In the genomic region with DNA sequence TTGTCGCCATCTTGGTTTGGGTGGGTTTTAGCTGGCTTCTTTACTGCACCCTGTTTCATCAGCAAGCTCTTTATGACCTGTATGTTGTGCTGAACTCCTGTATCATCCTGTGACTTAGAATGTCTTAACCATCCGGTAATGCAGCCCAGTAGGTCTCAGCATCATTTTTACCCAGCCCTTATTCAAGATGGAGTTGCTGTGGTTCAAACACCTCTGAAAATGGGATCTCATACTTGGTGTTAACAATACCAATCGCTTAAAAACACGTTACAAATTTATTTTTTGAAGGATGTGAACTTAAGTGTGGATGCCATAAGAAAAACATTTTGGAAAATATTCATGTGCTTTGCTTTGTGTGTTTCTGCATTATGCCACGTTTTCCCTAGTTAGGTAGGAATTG, we compare ENCODE assay signal across 23 cellular contexts. TPM values are rescaled to one million over a fixed set of nuclear protein-coding genes. Genes with fewer than 3 reads are reported as not detected.
DNase-seq lines count a peak whose midpoint lies in the region; ATAC-seq, FAIRE-seq and TF ChIP-seq lines count a peak whose summit lies in the region.
"Had no signal": no experiment of that assay in that cellular context is flagged by ENCODE, and none has a peak within 500 bp of the region (broad histone marks: within the 10 kb centered on the region; RNA-seq: fewer than 3 reads in every experiment).

No MANE protein-coding gene starts in this region.

- TF ChIP-seq POLR2A in K562 (conservative IDR thresholded peaks at IDR 0.05), result no peak

- peaks cover 6% of the 10 kb centered on the region; the same call in 1 of the 2 replicates for H3K4me1 ChIP-seq in GM23338 (ENCODE audit: insufficient read depth)
- H3K4me1 ChIP-seq in RWPE2 (ENCODE audit: insufficient read depth, poor library complexity, severe bottlenecking), result peaks cover 34% of the 10 kb centered on the region
- H3K4me1 ChIP-seq in K562 (replicated peaks in 1 of 2; ENCODE audit: control insufficient read depth in 2 of 2, insufficient read depth in 2 of 2, low read length in 2 of 2), result peaks cover 0 to 6% of the 10 kb centered on the region in 2 experiments; a peak in 1 of 5 replicates
- peaks cover 38% of the 10 kb centered on the region for H3K4me1 ChIP-seq in keratinocyte (ENCODE audit: control insufficient read depth, extremely low read depth, insufficient read depth, low read length)
- H3K4me1 ChIP-seq: BLaER1 treated with 17β-estradiol and CSF1 and Interleukin-3, amounts not matched to agents 10 nM and 100 nM; Caco-2 had no signal

- no peaks in the 10 kb centered on the region for H3K9me1 ChIP-seq in K562 (ENCODE audit: control insufficient read depth, insufficient read depth, low read length)
- H3K9me1 ChIP-seq in keratinocyte (ENCODE audit: control insufficient read depth, extremely low read depth, insufficient read depth, low read length), result no peaks in the 10 kb centered on the region

- H3K27me3 ChIP-seq in GM23338 (ENCODE audit: insufficient read depth) (no peaks in the 10 kb centered on the region), RWPE2 (ENCODE audit: insufficient read depth, poor library complexity, severe bottlenecking) (no peaks in the 10 kb centered on the region), K562 (ENCODE audit: control insufficient read depth in 2 of 2, insufficient read depth in 2 of 2, low read length in 2 of 2) (peaks cover 5 to 6% of the 10 kb centered on the region in 2 experiments; a peak in 3 of 5 replicates), keratinocyte (ENCODE audit: control insufficient read depth, extremely low read depth, insufficient read depth, low read length) (no peaks in the 10 kb centered on the region)
- H3K27me3 ChIP-seq: BLaER1 treated with 17β-estradiol and CSF1 and Interleukin-3, amounts not matched to agents 10 nM and 100 nM had no signal

- DNase-seq in GM23338 (ENCODE audit: low spot score) (no peak), RWPE2 (ENCODE audit: low spot score) (no peak), K562 (ENCODE audit: extremely low read depth in 1 of 4, low spot score in 3 of 4) (no peak), keratinocyte (ENCODE audit: low read depth, low spot score) (no peak), glomerular visceral epithelial cell (ENCODE audit: extremely low spot score) (no peak)
- DNase-seq: AML-193; Caco-2; Calu3; CD4-positive, alpha-beta T cell; CD8-positive, alpha-beta T cell; DMS79 treated with DMSO at 0.1 percent for 48 hours; GF-D8 had no signal

- H3K9me3 ChIP-seq in RWPE2 (ENCODE audit: severe bottlenecking) (no peaks in the 10 kb centered on the region), K562 (replicated peaks; ENCODE audit: control insufficient read depth, insufficient read depth, low read depth, low read length) (no peaks in the 10 kb centered on the region), keratinocyte (ENCODE audit: control insufficient read depth, low read depth, low read length) (no peaks in the 10 kb centered on the region)
- H3K9me3 ChIP-seq: A549; BLaER1 treated with 17β-estradiol and CSF1 and Interleukin-3, amounts not matched to agents 10 nM and 100 nM; Caco-2 had no signal

- H3K36me3 ChIP-seq in GM23338 (ENCODE audit: insufficient read depth) (no peaks in the 10 kb centered on the region), RWPE2 (ENCODE audit: low read depth) (no peaks in the 10 kb centered on the region), K562 (ENCODE audit: control insufficient read depth, insufficient read depth, low read length) (no peaks in the 10 kb centered on the region), keratinocyte (ENCODE audit: control insufficient read depth in 2 of 2, extremely low read depth in 1 of 2, insufficient read depth in 2 of 2, low read length in 2 of 2) (no peaks in the 10 kb centered on the region)
- H3K36me3 ChIP-seq: BLaER1 treated with 17β-estradiol and CSF1 and Interleukin-3, amounts not matched to agents 10 nM and 100 nM had no signal

- TF ChIP-seq RAD21 in K562 (CRISPR knock-in tag; conservative IDR thresholded peaks at IDR 0.05 in 1 of 2, IDR thresholded peaks at IDR 0.05 in 1 of 2), result no peak

- WGBS in K562 (ENCODE audit: insufficient coverage, low coverage, missing lambda C conversion rate), result 14% methylated on average over 5 of the region's 5 CpGs

- H3K27ac Mint-ChIP-seq in GM23338, result no peak overlapping the region
- H3K27ac Mint-ChIP-seq: B cell; CD4-positive, alpha-beta T cell; CD8-positive, alpha-beta T cell had no signal

- peaks cover 3% of the 10 kb centered on the region; the same call in 1 of the 3 replicates for H3K9me3 Mint-ChIP-seq in GM23338
- H3K9me3 Mint-ChIP-seq: CD4-positive, alpha-beta T cell; CD8-positive, alpha-beta T cell had no signal

- POLR2A ChIA-PET in K562 (lab: Yijun Ruan, JAX), result interaction anchor here (0.6 to 1.5 kb wide), 2 partner anchors 13 to 130 kb away, joined by 3 to 5 read pairs; no protein-coding TSS in a partner anchor

- peaks cover 18% of the 10 kb centered on the region; the same call in 1 of the 2 replicates for H3K9me2 ChIP-seq in GM23338 (ENCODE audit: insufficient read depth)

- peaks cover 11% of the 10 kb centered on the region; the same call in 2 of the 3 replicates for H3K4me1 Mint-ChIP-seq in GM23338
- H3K4me1 Mint-ChIP-seq: B cell had no signal

- ATAC-seq in GM23338 (no peak), RWPE2 (ENCODE audit: low read depth) (no peak), K562 (0 out of 3 replicates have a peak, but pooled peaks have one; percentile 24), HG02938 (IDR thresholded peaks at IDR 0.05; ENCODE audit: unreplicated experiment) (no peak), HG02970 (IDR thresholded peaks at IDR 0.05; ENCODE audit: low FRiP score, unreplicated experiment) (no peak)
- ATAC-seq: A549; CD8-positive, alpha-beta T cell had no signal

- H3K9ac ChIP-seq in K562 (ENCODE audit: insufficient read depth in 1 of 2, low read depth in 2 of 2, low read length in 2 of 2) (no peak overlapping the region), keratinocyte (ENCODE audit: control insufficient read depth, extremely low read depth, insufficient read depth, low read length) (no peak overlapping the region)
- H3K9ac ChIP-seq: BLaER1 treated with 17β-estradiol and CSF1 and Interleukin-3, amounts not matched to agents 10 nM and 100 nM had no signal

- H3K27me3 Mint-ChIP-seq in GM23338 (ENCODE audit: insufficient read depth, low read depth, poor library complexity), result no peaks in the 10 kb centered on the region

- H3K27ac ChIP-seq in GM23338 (ENCODE audit: low read depth) (no peak overlapping the region), RWPE2 (ENCODE audit: poor library complexity, severe bottlenecking) (peak overlapping the region; percentile 46), K562 (ENCODE audit: extremely low read depth, low read depth, low read length) (no peak overlapping the region), keratinocyte (ENCODE audit: control insufficient read depth, insufficient read depth, low read length) (peak overlapping the region; percentile 27)
- H3K27ac ChIP-seq: 22Rv1; A549; BLaER1 treated with 17β-estradiol and CSF1 and Interleukin-3, amounts not matched to agents 10 nM and 100 nM; C4-2B had no signal

- H3K79me2 ChIP-seq in GM23338 (replicated peaks; ENCODE audit: insufficient read depth) (no peaks in the 10 kb centered on the region), K562 (ENCODE audit: control insufficient read depth, insufficient read depth, low read length) (no peaks in the 10 kb centered on the region), keratinocyte (ENCODE audit: control insufficient read depth, insufficient read depth, low read length) (no peaks in the 10 kb centered on the region)

- no TSS peak for BruUV-seq in K562 (replicated peaks; lab: Mats Ljungman, UMichigan)

- no peak overlapping the region for H3K4me3 Mint-ChIP-seq in GM23338
- H3K4me3 Mint-ChIP-seq: B cell; CD4-positive, alpha-beta T cell; CD8-positive, alpha-beta T cell had no signal

- H3K4me3 ChIP-seq in GM23338, result no peak overlapping the region
- H3K4me3 ChIP-seq in RWPE2 (ENCODE audit: severe bottlenecking), result no peak overlapping the region
- H3K4me3 ChIP-seq in K562, result no peak overlapping the region
- no peak overlapping the region for H3K4me3 ChIP-seq in keratinocyte (ENCODE audit: control insufficient read depth in 2 of 3, extremely low read depth in 1 of 3, insufficient read depth in 2 of 3, low read depth in 1 of 3, low read length in 3 of 3)
- H3K4me3 ChIP-seq: A549; BLaER1 treated with 17β-estradiol and CSF1 and Interleukin-3, amounts not matched to agents 10 nM and 100 nM had no signal

- H2AFZ ChIP-seq in GM23338 (0 out of 2 replicates have a peak overlapping the region, but pooled peaks have one; percentile 15), K562 (ENCODE audit: low read depth, low read length) (no peak overlapping the region), keratinocyte (ENCODE audit: control insufficient read depth, low read length) (no peak overlapping the region)

- CTCF ChIA-PET in K562 (lab: Yijun Ruan, JAX; ENCODE audit: low intra/inter-chr PET ratio), result no interaction called here

- no peak for FAIRE-seq in K562 (lab: Jason Lieb, UNC)
- no peak for FAIRE-seq in keratinocyte (lab: Jason Lieb, UNC)
- FAIRE-seq: A549, G401.6, GM12891, GM19239 had no signal

- intact Hi-C loops in K562 (cut with micrococcal nuclease), result loop anchor here (10.0 kb wide), 1 partner anchor 695 kb away; no protein-coding TSS in a partner anchor

- no peaks in the 10 kb centered on the region for H3F3A ChIP-seq in GM23338 (replicated peaks; ENCODE audit: low read depth)

- TF ChIP-seq CTCF in GM23338 (conservative IDR thresholded peaks at IDR 0.05; ENCODE audit: low read depth in 2 of 2) (no peak), RWPE2 (IDR thresholded peaks at IDR 0.05; ENCODE audit: poor library complexity, severe bottlenecking) (no peak), K562 (IDR thresholded peaks at IDR 0.05 in 2 of 3, conservative IDR thresholded peaks at IDR 0.05 in 1 of 3; ENCODE audit: insufficient read depth in 2 of 3, low read depth in 1 of 3, low read length in 3 of 3) (no peak), keratinocyte (optimal IDR thresholded peaks at IDR 0.05 in 1 of 3, IDR thresholded peaks at IDR 0.05 in 1 of 3, conservative IDR thresholded peaks at IDR 0.05 in 1 of 3; ENCODE audit: extremely low read depth in 1 of 3, insufficient read depth in 2 of 3, low read length in 3 of 3) (no peak)

- TF ChIP-seq EP300 in K562 (IDR thresholded peaks at IDR 0.05; ENCODE audit: low read length), result no peak

- no peaks in the 10 kb centered on the region for H3K36me3 Mint-ChIP-seq in GM23338 (ENCODE audit: low read depth)
- H3K36me3 Mint-ChIP-seq: CD8-positive, alpha-beta T cell had no signal

- H3K4me2 ChIP-seq in GM23338 (no peak overlapping the region), K562 (ENCODE audit: insufficient read depth, low read length) (no peak overlapping the region), keratinocyte (ENCODE audit: control insufficient read depth, extremely low read depth, insufficient read depth, low read depth, low read length) (peak overlapping the region; percentile 65)
- H3K4me2 ChIP-seq: A549; BLaER1 treated with 17β-estradiol and CSF1 and Interleukin-3, amounts not matched to agents 10 nM and 100 nM had no signal

- dilution Hi-C loops in keratinocyte (cut with MboI; ENCODE audit: extremely low pct_ligation_motif_present, low sequenced_read_pairs), result no loop called here

- in situ Hi-C loops in K562 (cut with MboI), result no loop called here

- no peaks in the 10 kb centered on the region for H4K20me1 ChIP-seq in GM23338 (replicated peaks; ENCODE audit: insufficient read depth)
- H4K20me1 ChIP-seq in K562 (replicated peaks; ENCODE audit: control insufficient read depth, insufficient read depth, low read length), result no peaks in the 10 kb centered on the region
- no peaks in the 10 kb centered on the region for H4K20me1 ChIP-seq in keratinocyte (ENCODE audit: control insufficient read depth, extremely low read depth, insufficient read depth, low read length)
- H4K20me1 ChIP-seq: BLaER1 treated with 17β-estradiol and CSF1 and Interleukin-3, amounts not matched to agents 10 nM and 100 nM had no signal

RNA-seq across cellular contexts. Expression of gene PRR15, which starts 56.2 kb away (rescaled TPM):
- 15.5 and 17.4 TPM in 2 replicates for total RNA-seq in GM23338 (2014; rRNA removed; shearing (Covaris generic))
- polyA plus RNA-seq in GM23338 (2016; fragmentation: Nextera tagmentation; extraction: Ambion mirVana), result 8.5 and 9.6 TPM in 2 replicates
- total RNA-seq in K562 (2011; cell fraction: chromatin; rRNA removed; ENCODE audit: low replicate concordance), result not detected in 2 replicates
- not detected in 2 replicates for total RNA-seq in K562 (2011; cell fraction: nucleolus; rRNA removed)
- not detected in 2 replicates for total RNA-seq in K562 (2011; cell fraction: nucleoplasm; rRNA removed)
- total RNA-seq in K562 (2014; rRNA removed), result not detected in 2 replicates
- not detected in 2 replicates for total RNA-seq in K562 (2014; rRNA removed; fragmentation: Illumina TruSeq; extraction: Trizol)
- not detected in 2 replicates for total RNA-seq in K562 (2015; rRNA removed; fragmentation: Illumina TruSeq; extraction: Trizol)
- not detected in 2 replicates for total RNA-seq in K562 (2021)
- not detected in 2 replicates for polyA plus RNA-seq in K562 (2011; rRNA removed)
- not detected in 2 replicates for polyA plus RNA-seq in K562 (2011; cell fraction: cytosol; rRNA removed)
- polyA plus RNA-seq in K562 (2011; cell fraction: nucleus; rRNA removed), result not detected in 2 replicates
- polyA plus RNA-seq in K562 (2012), result not detected in 2 replicates
- not detected in 2 replicates for polyA plus RNA-seq in K562 (2014; fragmentation: Illumina TruSeq; extraction: Trizol)
- polyA plus RNA-seq in K562 (2014; fragmentation: Nextera tagmentation; extraction: Ambion mirVana), result not detected
- polyA plus RNA-seq in K562 (2014; rRNA removed), result not detected in 2 replicates
- not detected in 2 replicates for polyA minus RNA-seq in K562 (2011; rRNA and poly(A)+ RNA removed)
- polyA minus RNA-seq in K562 (2011; cell fraction: cytosol; rRNA and poly(A)+ RNA removed), result not detected in 2 replicates
- not detected in 2 replicates for polyA minus RNA-seq in K562 (2011; cell fraction: nucleus; rRNA and poly(A)+ RNA removed)
- polyA plus RNA-seq in keratinocyte, result 0.81 to 2.0 TPM (median 1.8 TPM) in 3 replicates
- 0.61 TPM for polyA plus RNA-seq in keratinocyte (2011; ENCODE audit: low read depth)
- polyA plus RNA-seq in keratinocyte (2011; cell fraction: cytosol; rRNA removed), result 1.3 and 1.7 TPM in 2 replicates
- 1.3 and 2.0 TPM in 2 replicates for polyA plus RNA-seq in keratinocyte (2011; cell fraction: nucleus; rRNA removed)
- 1.5 and 2.1 TPM in 2 replicates for polyA plus RNA-seq in keratinocyte (2012; ENCODE audit: low replicate concordance)
- 0.19 to 0.36 TPM (median 0.20 TPM) in 3 replicates for polyA minus RNA-seq in keratinocyte
- 1.9 TPM for polyA minus RNA-seq in keratinocyte (2011; cell fraction: cytosol; rRNA and poly(A)+ RNA removed)
- 0.47 and 0.84 TPM in 2 replicates for polyA minus RNA-seq in keratinocyte (2011; cell fraction: nucleus; rRNA and poly(A)+ RNA removed)
- total RNA-seq: A172; B cell; CD4-positive, alpha-beta T cell; CD8-positive, alpha-beta T cell had no signal

Comparison
In these comparisons a context has a peak if more than half of its experiments do, and no peak if none do; other contexts are left out.
1. H3K27ac ChIP-seq: peak in RWPE2 (single experiment) and keratinocyte (single experiment); none in GM23338 (single experiment) and K562 (single experiment).